1 cellular context compared by ENCODE assay signal in the genomic region with DNA sequence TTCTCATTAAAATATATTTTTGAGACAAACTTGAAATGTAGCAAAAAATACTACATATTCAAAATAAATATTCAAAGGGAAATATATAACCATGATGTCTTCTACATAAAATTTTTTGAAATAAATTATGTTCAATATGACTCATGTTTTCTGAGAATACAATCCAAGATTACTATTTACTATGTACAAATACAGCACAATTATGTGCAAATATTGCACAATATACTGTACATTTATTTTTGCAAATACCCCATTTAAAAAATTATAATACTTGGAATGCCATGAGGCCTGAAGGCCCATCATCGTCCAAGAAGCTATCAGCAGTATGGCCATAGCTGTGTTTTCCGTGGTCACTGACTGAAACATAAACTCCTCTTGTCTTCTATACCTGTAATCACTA.
TF ChIP-seq lines count a peak whose summit lies in the region.

No MANE protein-coding gene starts in this region.

TF ChIP-seq in HepG2, 621 proteins besides CTCF, POLR2A, EP300 and RAD21:
- TF ChIP-seq ZBTB3 (CRISPR knock-in tag; IDR thresholded peaks at IDR 0.05; ENCODE audit: borderline replicate concordance, low read depth), result no peak
- TF ChIP-seq CEBPB (IDR thresholded peaks at IDR 0.05; ENCODE audit: borderline replicate concordance, low read depth, low read length), result peak; percentile 65
